Comparison of ENCODE assay signal across 10 cellular contexts in genomic region chr11:100908746-100909145, GRCh38.
DNase-seq lines count a peak whose midpoint lies in the region; ATAC-seq and TF ChIP-seq lines count a peak whose summit lies in the region.
"Had no signal": no experiment of that assay in that cellular context is flagged by ENCODE, and none has a peak within 500 bp of the region (broad histone marks: within the 10 kb centered on the region; RNA-seq: fewer than 3 reads in every experiment).

No MANE protein-coding gene starts in this region.

- H3K9me3 ChIP-seq in smooth muscle cell (replicated peaks; ENCODE audit: low read depth), result no peaks in the 10 kb centered on the region
- H3K9me3 ChIP-seq: stomach had no signal

- H3K79me2 ChIP-seq in smooth muscle cell (ENCODE audit: low read depth), result peaks cover 14% of the 10 kb centered on the region

- WGBS in smooth muscle cell (ENCODE audit: low lambda C conversion rate), result 39% methylated on average over 2 of the region's 2 CpGs

- H3K27ac ChIP-seq in smooth muscle cell (ENCODE audit: low read depth), result peak overlapping the region; percentile 72
- H3K27ac ChIP-seq: stomach had no signal

- no peaks in the 10 kb centered on the region for H3K9me3 Mint-ChIP-seq in activated T-cell treated with anti-CD3 and anti-CD28 coated beads, Interleukin-2, amount 50 U/mL, for 4 hours

- H3K36me3 Mint-ChIP-seq in activated T-cell treated with anti-CD3 and anti-CD28 coated beads, Interleukin-2, amount 50 U/mL, for 4 hours (ENCODE audit: insufficient read depth), result no peaks in the 10 kb centered on the region

- DNase-seq in NAMALWA (ENCODE audit: low spot score) (peak; percentile 55), smooth muscle cell (lab: John Stamatoyannopoulos, UW; ENCODE audit: unreplicated experiment) (no peak), DMS114 treated with DMSO at 0.1 percent for 48 hours (lab: John Stamatoyannopoulos, UW; ENCODE audit: unreplicated experiment) (no peak)
- DNase-seq in activated CD4-positive, alpha-beta T cell treated with anti-CD3 and anti-CD28 coated beads for 1 hour, result no peak
- DNase-seq in activated T-cell treated with anti-CD3 and anti-CD28 coated beads, Interleukin-2, amount 50 U/mL, for 4 hours, result no peak
- DNase-seq: NCI-H82, stomach had no signal

- no peaks in the 10 kb centered on the region for H3K27me3 ChIP-seq in smooth muscle cell (ENCODE audit: low read depth)
- H3K27me3 ChIP-seq: stomach had no signal

- H2AFZ ChIP-seq in smooth muscle cell (ENCODE audit: low read depth), result no peak overlapping the region

- H3K4me3 ChIP-seq in smooth muscle cell, result no peak overlapping the region
- H3K4me3 ChIP-seq: K562, stomach had no signal

- H3K27me3 Mint-ChIP-seq in activated T-cell treated with anti-CD3 and anti-CD28 coated beads, Interleukin-2, amount 50 U/mL, for 4 hours (ENCODE audit: low read depth), result no peaks in the 10 kb centered on the region

- H3K9ac ChIP-seq in smooth muscle cell (ENCODE audit: low read depth), result no peak overlapping the region

- no peaks in the 10 kb centered on the region for H3K36me3 ChIP-seq in smooth muscle cell (ENCODE audit: low read depth)
- H3K36me3 ChIP-seq: stomach had no signal

- H4K20me1 ChIP-seq in smooth muscle cell (ENCODE audit: low read depth), result no peaks in the 10 kb centered on the region

- H3K4me1 Mint-ChIP-seq in activated T-cell treated with anti-CD3 and anti-CD28 coated beads, Interleukin-2, amount 50 U/mL, for 4 hours (ENCODE audit: low read depth), result no peaks in the 10 kb centered on the region

- H3K4me1 ChIP-seq in smooth muscle cell (ENCODE audit: low read depth), result no peaks in the 10 kb centered on the region
- H3K4me1 ChIP-seq: stomach had no signal

- no peaks in the 10 kb centered on the region for H3F3A ChIP-seq in smooth muscle cell (ENCODE audit: low read depth)

- ATAC-seq in GM19035 (IDR thresholded peaks at IDR 0.05; ENCODE audit: unreplicated experiment), result peak; percentile 55
- ATAC-seq in HG02870 (IDR thresholded peaks at IDR 0.05; ENCODE audit: unreplicated experiment), result peak; percentile 35
- no peak for ATAC-seq in activated T-cell treated with anti-CD3 and anti-CD28 coated beads, Interleukin-2, amount 50 U/mL, for 4 hours
- ATAC-seq: K562 had no signal

- H3K4me3 Mint-ChIP-seq in activated T-cell treated with anti-CD3 and anti-CD28 coated beads, Interleukin-2, amount 50 U/mL, for 4 hours, result no peak overlapping the region

- no peak for TF ChIP-seq CTCF in smooth muscle cell (IDR thresholded peaks at IDR 0.05; ENCODE audit: borderline replicate concordance, insufficient read depth, poor library complexity, severe bottlenecking)

- peak overlapping the region; percentile 71 for H3K4me2 ChIP-seq in smooth muscle cell

Comparison
In these comparisons a context has a peak if more than half of its experiments do, and no peak if none do; other contexts are left out.
1. ATAC-seq: peak in GM19035 (single experiment) and HG02870 (single experiment); none in activated T-cell treated with anti-CD3 and anti-CD28 coated beads, Interleukin-2, amount 50 U/mL, for 4 hours (0 of 2).